In genomic region chr19:58154679-58155648, GRCh38 we compare ENCODE assay signal across 8 cellular contexts. TPM values are rescaled to one million over a fixed set of nuclear protein-coding genes. Genes with fewer than 3 reads are reported as not detected.
A peak's percentile ranks its signal among the peaks of the same experiment; 100 is the strongest.
DNase-seq lines count a peak whose midpoint lies in the region; ATAC-seq and TF ChIP-seq lines count a peak whose summit lies in the region.

No MANE protein-coding gene starts in this region.

- DNase-seq in DMS79 (lab: John Stamatoyannopoulos, UW) = peak; percentile 76
- peak; percentile 89 to 90 for DNase-seq in Kasumi-1 (lab: John Stamatoyannopoulos, UW)
- DNase-seq in SK-N-MC (ENCODE audit: low read depth, low spot score) = peak; percentile 45
- DNase-seq in activated naive CD8-positive, alpha-beta T cell treated with anti-CD3 and anti-CD28 coated beads for 36 hours = peak; percentile 99
- DNase-seq in glutamatergic neuron = peak; percentile 100
- DNase-seq in omental fat pad (ENCODE audit: low spot score) = peak; percentile 96

- peaks cover 8% of the 10 kb centered on the region for H3K36me3 Mint-ChIP-seq in activated naive CD8-positive, alpha-beta T cell treated with anti-CD3 and anti-CD28 coated beads for 36 hours
- H3K36me3 Mint-ChIP-seq in glutamatergic neuron (ENCODE audit: unreplicated experiment) = peaks cover 11% of the 10 kb centered on the region

- ATAC-seq in GM21576 (IDR thresholded peaks at IDR 0.05; ENCODE audit: unreplicated experiment) (peak; percentile 55), omental fat pad (ENCODE audit: low FRiP score) (peak; percentile 97)

- peaks cover 10% of the 10 kb centered on the region for H3K9me3 Mint-ChIP-seq in activated naive CD8-positive, alpha-beta T cell treated with anti-CD3 and anti-CD28 coated beads for 36 hours
- peaks cover 13% of the 10 kb centered on the region for H3K9me3 Mint-ChIP-seq in glutamatergic neuron (ENCODE audit: unreplicated experiment)

- H3K4me3 ChIP-seq in SK-N-MC = peak overlapping the region; percentile 95

- H3K27ac Mint-ChIP-seq in activated naive CD8-positive, alpha-beta T cell treated with anti-CD3 and anti-CD28 coated beads for 36 hours = peak overlapping the region; percentile 42
- H3K27ac Mint-ChIP-seq in glutamatergic neuron (ENCODE audit: unreplicated experiment) = no peak overlapping the region

- TF ChIP-seq CTCF in glutamatergic neuron (IDR thresholded peaks at IDR 0.05; ENCODE audit: partially characterized antibody, unreplicated experiment) = peak; percentile 98
- TF ChIP-seq CTCF in omental fat pad (IDR thresholded peaks at IDR 0.05) = peak in 2 of 3 donors; percentile 56 to 87

- H3K27ac ChIP-seq in SK-N-MC = no peak overlapping the region
- H3K27ac ChIP-seq in temporal lobe (ENCODE audit: low read depth, low read length) = peak overlapping the region; percentile 80

- H3K4me3 Mint-ChIP-seq in activated naive CD8-positive, alpha-beta T cell treated with anti-CD3 and anti-CD28 coated beads for 36 hours = peak overlapping the region; percentile 85
- peak overlapping the region; percentile 87 for H3K4me3 Mint-ChIP-seq in glutamatergic neuron (ENCODE audit: unreplicated experiment)

- H3K9ac ChIP-seq in SK-N-MC (ENCODE audit: insufficient read length) = peak overlapping the region; percentile 82

- H3K9me3 ChIP-seq in SK-N-MC (ENCODE audit: low read depth, low read length) = no peaks in the 10 kb centered on the region

- peaks cover 7% of the 10 kb centered on the region for H3K4me1 Mint-ChIP-seq in activated naive CD8-positive, alpha-beta T cell treated with anti-CD3 and anti-CD28 coated beads for 36 hours
- no peaks in the 10 kb centered on the region for H3K4me1 Mint-ChIP-seq in glutamatergic neuron (ENCODE audit: low read depth, unreplicated experiment)

- H3K27me3 Mint-ChIP-seq in activated naive CD8-positive, alpha-beta T cell treated with anti-CD3 and anti-CD28 coated beads for 36 hours = no peaks in the 10 kb centered on the region
- peaks cover under 1% of the 10 kb centered on the region for H3K27me3 Mint-ChIP-seq in glutamatergic neuron (ENCODE audit: unreplicated experiment)

- H3K36me3 ChIP-seq in SK-N-MC (ENCODE audit: insufficient read depth, low read length) = no peaks in the 10 kb centered on the region

RNA-seq across cellular contexts. Expression of gene ZNF329, which starts 4.4 kb away (rescaled TPM):
- total RNA-seq in activated naive CD8-positive, alpha-beta T cell treated with anti-CD3 and anti-CD28 coated beads for 36 hours = 1 to 10 TPM; 6.8 to 8.1 TPM
- total RNA-seq in glutamatergic neuron (ENCODE audit: unreplicated experiment) (14.1 TPM), omental fat pad (1 to 10 TPM; 5.1 to 8.5 (median 7.4) TPM), temporal lobe (26.3 TPM)

RNA-seq across cellular contexts. Expression of gene ZNF274, which starts 27.9 kb away (rescaled TPM):
- total RNA-seq in activated naive CD8-positive, alpha-beta T cell treated with anti-CD3 and anti-CD28 coated beads for 36 hours = 10 to 100 TPM; 27.0 to 30.5 TPM
- 42.7 TPM for total RNA-seq in glutamatergic neuron (ENCODE audit: unreplicated experiment)
- total RNA-seq in omental fat pad = 10 to 100 TPM; 16.5 to 30.4 (median 21.7) TPM
- total RNA-seq in temporal lobe = 18.7 TPM

RNA-seq across cellular contexts. Expression of gene ZSCAN18, which starts 56.9 kb away (rescaled TPM):
- total RNA-seq in activated naive CD8-positive, alpha-beta T cell treated with anti-CD3 and anti-CD28 coated beads for 36 hours = 10 to 100 TPM; 21.5 to 23.9 TPM
- total RNA-seq in glutamatergic neuron (ENCODE audit: unreplicated experiment) (66.7 TPM), omental fat pad (10 to 100 TPM; 28.8 to 66.2 (median 36.4) TPM), temporal lobe (83.6 TPM)

Comparison
In these comparisons a context has a peak if more than half of its experiments do, and no peak if none do; other contexts are left out.
1. DNase-seq: peak in every context shown above with its lines; median percentile 100 in glutamatergic neuron; 99 in activated naive CD8-positive, alpha-beta T cell treated with anti-CD3 and anti-CD28 coated beads for 36 hours; 96 in omental fat pad; 90 in Kasumi-1; 76 in DMS79; 45 in SK-N-MC.